In genomic region chr6:167894965-167895364, GRCh38 we compare ENCODE assay signal across 17 cellular contexts.
DNase-seq lines count a peak whose midpoint lies in the region; ATAC-seq and TF ChIP-seq lines count a peak whose summit lies in the region.
"Had no signal": no experiment of that assay in that cellular context is flagged by ENCODE, and none has a peak within 500 bp of the region (broad histone marks: within the 10 kb centered on the region; RNA-seq: fewer than 3 reads in every experiment).

No MANE protein-coding gene starts in this region.

- peak; percentile 45 for DNase-seq in NCI-H2171 treated with DMSO at 0.1 percent for 48 hours (lab: John Stamatoyannopoulos, UW)
- DNase-seq in NCI-H2171 (lab: John Stamatoyannopoulos, UW): no peak
- DNase-seq in cardiac muscle cell (ENCODE audit: low read depth in 1 of 2, low spot score in 1 of 2): no peak
- DNase-seq in Right ventricle myocardium inferior (ENCODE audit: missing footprints): no peak
- DNase-seq in smooth muscle cell (lab: John Stamatoyannopoulos, UW; ENCODE audit: unreplicated experiment): no peak
- DNase-seq in lower leg skin (ENCODE audit: low spot score in 2 of 2): no peak
- DNase-seq: AML-193; Caco-2; Calu3; CD4-positive, alpha-beta T cell; CD8-positive, alpha-beta T cell; DMS79 treated with DMSO at 0.1 percent for 48 hours; GF-D8 had no signal

- no peaks in the 10 kb centered on the region for H3F3A ChIP-seq in smooth muscle cell (ENCODE audit: low read depth)

- TF ChIP-seq CTCF in cardiac muscle cell (IDR thresholded peaks at IDR 0.05; ENCODE audit: low read depth, low read length) (no peak), smooth muscle cell (IDR thresholded peaks at IDR 0.05; ENCODE audit: borderline replicate concordance, insufficient read depth, poor library complexity, severe bottlenecking) (no peak), lower leg skin (IDR thresholded peaks at IDR 0.05) (no peak)

- no peak for TF ChIP-seq POLR2A in lower leg skin (IDR thresholded peaks at IDR 0.05)

- no peak overlapping the region for H3K4me2 ChIP-seq in smooth muscle cell
- H3K4me2 ChIP-seq: A549; BLaER1 treated with 17β-estradiol and CSF1 and Interleukin-3, amounts not matched to agents 10 nM and 100 nM had no signal

- no peak overlapping the region for H2AFZ ChIP-seq in smooth muscle cell (ENCODE audit: low read depth)

- intact Hi-C loops in Right ventricle myocardium inferior (cut with DNase I): no loop called here
- intact Hi-C loops in lower leg skin (cut with DNase I; ENCODE audit: low total_unique reads): no loop called here

- 80% methylated on average over 3 of the region's 3 CpGs for WGBS in smooth muscle cell (ENCODE audit: low lambda C conversion rate)
- 79 to 89% methylated on average over 3 of the region's 3 CpGs for WGBS in lower leg skin, 2 donors

- no peak for ATAC-seq in Right ventricle myocardium inferior
- ATAC-seq: A549; CD8-positive, alpha-beta T cell had no signal

- H3K27ac ChIP-seq in cardiac muscle cell (peak overlapping the region; percentile 77), smooth muscle cell (ENCODE audit: low read depth) (peak overlapping the region; percentile 73)
- H3K27ac ChIP-seq: 22Rv1; A549; BLaER1 treated with 17β-estradiol and CSF1 and Interleukin-3, amounts not matched to agents 10 nM and 100 nM; C4-2B had no signal

- peaks cover 23% of the 10 kb centered on the region for H3K79me2 ChIP-seq in smooth muscle cell (ENCODE audit: low read depth)

- H3K4me1 ChIP-seq in cardiac muscle cell (ENCODE audit: low read depth) (peaks cover 13% of the 10 kb centered on the region), smooth muscle cell (ENCODE audit: low read depth) (peaks cover 12% of the 10 kb centered on the region)
- H3K4me1 ChIP-seq: Caco-2 had no signal

- H3K4me3 ChIP-seq in cardiac muscle cell (no peak overlapping the region), smooth muscle cell (no peak overlapping the region), lower leg skin (ENCODE audit: low read depth, poor library complexity, severe bottlenecking) (no peak overlapping the region)
- H3K4me3 ChIP-seq: A549; BLaER1 treated with 17β-estradiol and CSF1 and Interleukin-3, amounts not matched to agents 10 nM and 100 nM had no signal

- H3K36me3 ChIP-seq in cardiac muscle cell (peaks cover 45% of the 10 kb centered on the region), smooth muscle cell (ENCODE audit: low read depth) (peaks cover 6% of the 10 kb centered on the region)

- peaks cover 3% of the 10 kb centered on the region for H4K20me1 ChIP-seq in smooth muscle cell (ENCODE audit: low read depth)

- H3K27me3 ChIP-seq in cardiac muscle cell (no peaks in the 10 kb centered on the region), smooth muscle cell (ENCODE audit: low read depth) (no peaks in the 10 kb centered on the region)
- H3K27me3 ChIP-seq: BLaER1 treated with 17β-estradiol and CSF1 and Interleukin-3, amounts not matched to agents 10 nM and 100 nM had no signal

- H3K9ac ChIP-seq in smooth muscle cell (ENCODE audit: low read depth): no peak overlapping the region
- H3K9ac ChIP-seq: BLaER1 treated with 17β-estradiol and CSF1 and Interleukin-3, amounts not matched to agents 10 nM and 100 nM had no signal

- H3K9me3 ChIP-seq in cardiac muscle cell (ENCODE audit: low read depth) (no peaks in the 10 kb centered on the region), smooth muscle cell (replicated peaks; ENCODE audit: low read depth) (no peaks in the 10 kb centered on the region)
- H3K9me3 ChIP-seq: A549; BLaER1 treated with 17β-estradiol and CSF1 and Interleukin-3, amounts not matched to agents 10 nM and 100 nM; Caco-2 had no signal
